Comparison of ENCODE assay signal across 21 cellular contexts in genomic region chr7:145902123-145902522, GRCh38.
"Had no signal": no experiment of that assay in that cellular context is flagged by ENCODE, and none has a peak within 500 bp of the region (broad histone marks: within the 10 kb centered on the region; RNA-seq: fewer than 3 reads in every experiment).

No MANE protein-coding gene starts in this region.

- H3K4me3 ChIP-seq: body of pancreas, gastrocnemius medialis, ovary, right lobe of liver, tibial nerve, uterus had no signal

- DNase-seq: activated CD4-positive, alpha-beta memory T cell treated with anti-CD3 and anti-CD28 coated beads, Interleukin-2, amount 10 ng/mL, durations not matched to agents 7 days and 5 days; activated CD4-positive, alpha-beta T cell treated with anti-CD3 and anti-CD28 coated beads for 48 hours; activated CD4-positive, CD25-positive, alpha-beta regulatory T cell; activated CD8-positive, alpha-beta memory T cell treated with anti-CD3 and anti-CD28 coated beads, Interleukin-2, amount 10 ng/mL, durations not matched to agents 7 days and 5 days; activated naive CD8-positive, alpha-beta T cell treated with anti-CD3 and anti-CD28 coated beads for 36 hours; amniotic stem cell; body of pancreas; caudate nucleus; erythroblast; gastrocnemius medialis; head of caudate nucleus; immature natural killer cell; left ventricle myocardium superior; naive thymus-derived CD4-positive, alpha-beta T cell; ovary; right lobe of liver; small intestine; stimulated activated CD4-positive, alpha-beta T cell treated with anti-CD3 and anti-CD28 coated beads, Interleukin-15, amount 100 ng/mL, for 24 hours; stimulated activated CD4-positive, alpha-beta T cell treated with anti-CD3 and anti-CD28 coated beads, Interleukin-2, amount 100 ng/mL, for 48 hours; uterus had no signal

- H3K27me3 ChIP-seq: body of pancreas, gastrocnemius medialis, ovary, right lobe of liver, tibial nerve, uterus had no signal

- H3K9me3 ChIP-seq: body of pancreas, gastrocnemius medialis, ovary, right lobe of liver, uterus had no signal

- H3K27ac ChIP-seq: body of pancreas, gastrocnemius medialis, ovary, right lobe of liver, tibial nerve, uterus had no signal

- H3K36me3 ChIP-seq: gastrocnemius medialis, ovary, right lobe of liver, tibial nerve, uterus had no signal

- ATAC-seq: activated CD8-positive, alpha-beta memory T cell treated with anti-CD3 and anti-CD28 coated beads, Interleukin-2, amount 10 ng/mL, durations not matched to agents 7 days and 5 days; body of pancreas; gastrocnemius medialis; left ventricle myocardium superior; naive thymus-derived CD4-positive, alpha-beta T cell; right lobe of liver had no signal

- H3K4me1 ChIP-seq: body of pancreas, gastrocnemius medialis, right lobe of liver, tibial nerve, uterus had no signal
